ENCODE assay signal across 8 cellular contexts in genomic region chr7:90455163-90456030, GRCh38. TPM values are rescaled to one million over a fixed set of nuclear protein-coding genes. Genes with fewer than 3 reads are reported as not detected.
DNase-seq lines count a peak whose midpoint lies in the region; ATAC-seq, FAIRE-seq and TF ChIP-seq lines count a peak whose summit lies in the region.

No MANE protein-coding gene starts in this region.

- no peaks in the 10 kb centered on the region for H3K36me3 Mint-ChIP-seq in activated CD4-positive, alpha-beta T cell treated with anti-CD3 and anti-CD28 coated beads, Interleukin-2, amount 10 ng/mL, durations not matched to agents 7 days and 5 days (ENCODE audit: low read depth)
- H3K36me3 Mint-ChIP-seq in GM23338 (ENCODE audit: low read depth) = no peaks in the 10 kb centered on the region

- no peaks in the 10 kb centered on the region for H3K4me1 ChIP-seq in GM23338 (ENCODE audit: insufficient read depth)

- FAIRE-seq in endometrium (lab: Jason Lieb, UNC) = peak; percentile 89

- H3K4me3 Mint-ChIP-seq in activated CD4-positive, alpha-beta T cell treated with anti-CD3 and anti-CD28 coated beads, Interleukin-2, amount 10 ng/mL, durations not matched to agents 7 days and 5 days = no peak overlapping the region
- H3K4me3 Mint-ChIP-seq in GM23338 = peak overlapping the region; percentile 62; the same call in 2 of the 3 replicates

- peaks cover 12% of the 10 kb centered on the region for H3K27me3 Mint-ChIP-seq in activated CD4-positive, alpha-beta T cell treated with anti-CD3 and anti-CD28 coated beads, Interleukin-2, amount 10 ng/mL, durations not matched to agents 7 days and 5 days
- H3K27me3 Mint-ChIP-seq in GM23338 (ENCODE audit: insufficient read depth, low read depth, poor library complexity) = peaks cover 2% of the 10 kb centered on the region

- H3K27me3 ChIP-seq in GM23338 (ENCODE audit: insufficient read depth) = no peaks in the 10 kb centered on the region

- no peaks in the 10 kb centered on the region for H4K20me1 ChIP-seq in GM23338 (replicated peaks; ENCODE audit: insufficient read depth)

- no peak overlapping the region for H3K27ac ChIP-seq in GM23338 (ENCODE audit: low read depth)

- H3K9me2 ChIP-seq in GM23338 (ENCODE audit: insufficient read depth) = no peaks in the 10 kb centered on the region

- peak; percentile 77 to 83 for TF ChIP-seq CTCF in GM23338 (conservative IDR thresholded peaks at IDR 0.05; ENCODE audit: low read depth in 2 of 2)

- no peaks in the 10 kb centered on the region for H3K36me3 ChIP-seq in GM23338 (ENCODE audit: insufficient read depth)

- DNase-seq in activated CD4-positive, alpha-beta T cell treated with anti-CD3 and anti-CD28 coated beads, Interleukin-2, amount 10 ng/mL, durations not matched to agents 7 days and 5 days = peak; percentile 22
- no peak for DNase-seq in activated CD4-positive, alpha-beta T cell treated with anti-CD3 and anti-CD28 coated beads, Interleukin-2, amount 50 U/mL, for 48 hours
- DNase-seq in GM23338 (ENCODE audit: low spot score) = peak; percentile 68
- peak; percentile 24 for DNase-seq in KG1 (lab: John Stamatoyannopoulos, UW)
- DNase-seq in RKO (ENCODE audit: low spot score) = peak; percentile 71
- DNase-seq in middle frontal gyrus (ENCODE audit: extremely low spot score, low spot score) = peak; percentile 8
- DNase-seq in stimulated activated CD4-positive, alpha-beta T cell treated with anti-CD3 and anti-CD28 coated beads, Interleukin-12 subunit alpha, Interleukin-12 subunit beta, amount 100 ng/mL, for 4 hours = no peak

- H3K4me3 ChIP-seq in GM23338 = peak overlapping the region; percentile 8; the same call in 1 of the 2 replicates

- H3K4me2 ChIP-seq in GM23338 = no peak overlapping the region; the same call in 1 of the 2 replicates

- peaks cover 4% of the 10 kb centered on the region for H3K4me1 Mint-ChIP-seq in activated CD4-positive, alpha-beta T cell treated with anti-CD3 and anti-CD28 coated beads, Interleukin-2, amount 10 ng/mL, durations not matched to agents 7 days and 5 days
- peaks cover 4% of the 10 kb centered on the region; the same call in 2 of the 3 replicates for H3K4me1 Mint-ChIP-seq in GM23338

- CTCF ChIA-PET in activated CD4-positive, alpha-beta T cell treated with anti-CD3 and anti-CD28 coated beads, Interleukin-2, amount 10 ng/mL, durations not matched to agents 7 days and 5 days (lab: Charles Lee) = interaction anchor here (0.6 to 0.9 kb wide), 3 partner anchors 10 to 627 kb away, joined by 3 to 4 read pairs (median 3); no protein-coding TSS in a partner anchor

- no peak overlapping the region for H3K27ac Mint-ChIP-seq in activated CD4-positive, alpha-beta T cell treated with anti-CD3 and anti-CD28 coated beads, Interleukin-2, amount 10 ng/mL, durations not matched to agents 7 days and 5 days
- H3K27ac Mint-ChIP-seq in GM23338 = no peak overlapping the region

- H3K79me2 ChIP-seq in GM23338 (replicated peaks; ENCODE audit: insufficient read depth) = no peaks in the 10 kb centered on the region

- H3F3A ChIP-seq in GM23338 (replicated peaks; ENCODE audit: low read depth) = no peaks in the 10 kb centered on the region

- no peak overlapping the region for H2AFZ ChIP-seq in GM23338

- ATAC-seq in GM23338 = peak; percentile 90

- POLR2A ChIA-PET in activated CD4-positive, alpha-beta T cell treated with anti-CD3 and anti-CD28 coated beads, Interleukin-2, amount 10 ng/mL, durations not matched to agents 7 days and 5 days (lab: Charles Lee) = no interaction called here

- no peaks in the 10 kb centered on the region for H3K9me3 Mint-ChIP-seq in activated CD4-positive, alpha-beta T cell treated with anti-CD3 and anti-CD28 coated beads, Interleukin-2, amount 10 ng/mL, durations not matched to agents 7 days and 5 days
- no peaks in the 10 kb centered on the region for H3K9me3 Mint-ChIP-seq in GM23338

TF ChIP-seq in GM23338, 12 proteins besides CTCF, POLR2A, EP300 and RAD21 (continues in another document):
- TF ChIP-seq CREB1 (CRISPR knock-in tag; IDR thresholded peaks at IDR 0.05; ENCODE audit: low read depth) = no peak
- no peak for TF ChIP-seq ZNF331 (CRISPR knock-in tag; IDR thresholded peaks at IDR 0.05; ENCODE audit: low read depth)
- no peak for TF ChIP-seq EZH2 (IDR thresholded peaks at IDR 0.05; ENCODE audit: low read depth, unreplicated experiment)
- no peak for TF ChIP-seq POLR2AphosphoS5 (IDR thresholded peaks at IDR 0.05; ENCODE audit: low read depth)
- no peak for TF ChIP-seq STAT1 (IDR thresholded peaks at IDR 0.05; ENCODE audit: unreplicated experiment)
- TF ChIP-seq, protein P1, sequence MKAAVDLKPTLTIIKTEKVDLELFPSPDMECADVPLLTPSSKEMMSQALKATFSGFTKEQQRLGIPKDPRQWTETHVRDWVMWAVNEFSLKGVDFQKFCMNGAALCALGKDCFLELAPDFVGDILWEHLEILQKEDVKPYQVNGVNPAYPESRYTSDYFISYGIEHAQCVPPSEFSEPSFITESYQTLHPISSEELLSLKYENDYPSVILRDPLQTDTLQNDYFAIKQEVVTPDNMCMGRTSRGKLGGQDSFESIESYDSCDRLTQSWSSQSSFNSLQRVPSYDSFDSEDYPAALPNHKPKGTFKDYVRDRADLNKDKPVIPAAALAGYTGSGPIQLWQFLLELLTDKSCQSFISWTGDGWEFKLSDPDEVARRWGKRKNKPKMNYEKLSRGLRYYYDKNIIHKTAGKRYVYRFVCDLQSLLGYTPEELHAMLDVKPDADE (IDR thresholded peaks at IDR 0.05) = no peak
- TF ChIP-seq JUNB (IDR thresholded peaks at IDR 0.05; ENCODE audit: unreplicated experiment) = no peak
- TF ChIP-seq, protein P2, sequence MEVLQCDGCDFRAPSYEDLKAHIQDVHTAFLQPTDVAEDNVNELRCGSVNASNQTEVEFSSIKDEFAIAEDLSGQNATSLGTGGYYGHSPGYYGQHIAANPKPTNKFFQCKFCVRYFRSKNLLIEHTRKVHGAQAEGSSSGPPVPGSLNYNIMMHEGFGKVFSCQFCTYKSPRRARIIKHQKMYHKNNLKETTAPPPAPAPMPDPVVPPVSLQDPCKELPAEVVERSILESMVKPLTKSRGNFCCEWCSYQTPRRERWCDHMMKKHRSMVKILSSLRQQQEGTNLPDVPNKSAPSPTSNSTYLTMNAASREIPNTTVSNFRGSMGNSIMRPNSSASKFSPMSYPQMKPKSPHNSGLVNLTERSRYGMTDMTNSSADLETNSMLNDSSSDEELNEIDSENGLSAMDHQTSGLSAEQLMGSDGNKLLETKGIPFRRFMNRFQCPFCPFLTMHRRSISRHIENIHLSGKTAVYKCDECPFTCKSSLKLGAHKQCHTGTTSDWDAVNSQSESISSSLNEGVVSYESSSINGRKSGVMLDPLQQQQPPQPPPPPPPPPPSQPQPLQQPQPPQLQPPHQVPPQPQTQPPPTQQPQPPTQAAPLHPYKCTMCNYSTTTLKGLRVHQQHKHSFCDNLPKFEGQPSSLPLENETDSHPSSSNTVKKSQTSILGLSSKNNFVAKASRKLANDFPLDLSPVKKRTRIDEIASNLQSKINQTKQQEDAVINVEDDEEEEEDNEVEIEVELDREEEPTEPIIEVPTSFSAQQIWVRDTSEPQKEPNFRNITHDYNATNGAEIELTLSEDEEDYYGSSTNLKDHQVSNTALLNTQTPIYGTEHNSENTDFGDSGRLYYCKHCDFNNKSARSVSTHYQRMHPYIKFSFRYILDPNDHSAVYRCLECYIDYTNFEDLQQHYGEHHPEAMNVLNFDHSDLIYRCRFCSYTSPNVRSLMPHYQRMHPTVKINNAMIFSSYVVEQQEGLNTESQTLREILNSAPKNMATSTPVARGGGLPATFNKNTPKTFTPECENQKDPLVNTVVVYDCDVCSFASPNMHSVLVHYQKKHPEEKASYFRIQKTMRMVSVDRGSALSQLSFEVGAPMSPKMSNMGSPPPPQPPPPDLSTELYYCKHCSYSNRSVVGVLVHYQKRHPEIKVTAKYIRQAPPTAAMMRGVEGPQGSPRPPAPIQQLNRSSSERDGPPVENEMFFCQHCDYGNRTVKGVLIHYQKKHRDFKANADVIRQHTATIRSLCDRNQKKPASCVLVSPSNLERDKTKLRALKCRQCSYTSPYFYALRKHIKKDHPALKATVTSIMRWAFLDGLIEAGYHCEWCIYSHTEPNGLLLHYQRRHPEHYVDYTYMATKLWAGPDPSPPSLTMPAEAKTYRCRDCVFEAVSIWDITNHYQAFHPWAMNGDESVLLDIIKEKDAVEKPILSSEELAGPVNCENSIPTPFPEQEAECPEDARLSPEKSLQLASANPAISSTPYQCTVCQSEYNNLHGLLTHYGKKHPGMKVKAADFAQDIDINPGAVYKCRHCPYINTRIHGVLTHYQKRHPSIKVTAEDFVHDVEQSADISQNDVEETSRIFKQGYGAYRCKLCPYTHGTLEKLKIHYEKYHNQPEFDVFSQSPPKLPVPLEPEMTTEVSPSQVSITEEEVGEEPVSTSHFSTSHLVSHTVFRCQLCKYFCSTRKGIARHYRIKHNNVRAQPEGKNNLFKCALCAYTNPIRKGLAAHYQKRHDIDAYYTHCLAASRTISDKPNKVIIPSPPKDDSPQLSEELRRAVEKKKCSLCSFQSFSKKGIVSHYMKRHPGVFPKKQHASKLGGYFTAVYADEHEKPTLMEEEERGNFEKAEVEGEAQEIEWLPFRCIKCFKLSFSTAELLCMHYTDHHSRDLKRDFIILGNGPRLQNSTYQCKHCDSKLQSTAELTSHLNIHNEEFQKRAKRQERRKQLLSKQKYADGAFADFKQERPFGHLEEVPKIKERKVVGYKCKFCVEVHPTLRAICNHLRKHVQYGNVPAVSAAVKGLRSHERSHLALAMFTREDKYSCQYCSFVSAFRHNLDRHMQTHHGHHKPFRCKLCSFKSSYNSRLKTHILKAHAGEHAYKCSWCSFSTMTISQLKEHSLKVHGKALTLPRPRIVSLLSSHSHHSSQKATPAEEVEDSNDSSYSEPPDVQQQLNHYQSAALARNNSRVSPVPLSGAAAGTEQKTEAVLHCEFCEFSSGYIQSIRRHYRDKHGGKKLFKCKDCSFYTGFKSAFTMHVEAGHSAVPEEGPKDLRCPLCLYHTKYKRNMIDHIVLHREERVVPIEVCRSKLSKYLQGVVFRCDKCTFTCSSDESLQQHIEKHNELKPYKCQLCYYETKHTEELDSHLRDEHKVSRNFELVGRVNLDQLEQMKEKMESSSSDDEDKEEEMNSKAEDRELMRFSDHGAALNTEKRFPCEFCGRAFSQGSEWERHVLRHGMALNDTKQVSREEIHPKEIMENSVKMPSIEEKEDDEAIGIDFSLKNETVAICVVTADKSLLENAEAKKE (CRISPR knock-in tag; IDR thresholded peaks at IDR 0.05) = no peak

RNA-seq across cellular contexts. Expression of gene PTTG1IP2, which starts 14.0 kb away (rescaled TPM):
- not detected for total RNA-seq in activated CD4-positive, alpha-beta T cell treated with anti-CD3 and anti-CD28 coated beads, Interleukin-2, amount 10 ng/mL, durations not matched to agents 7 days and 5 days
- total RNA-seq in GM23338 (2014; rRNA removed; shearing (Covaris generic)) = not detected in 2 replicates
- not detected in 2 replicates for polyA plus RNA-seq in GM23338 (2016; fragmentation: Nextera tagmentation; extraction: Ambion mirVana)

RNA-seq across cellular contexts. Expression of gene CLDN12, which starts 52.1 kb away (rescaled TPM):
- total RNA-seq in activated CD4-positive, alpha-beta T cell treated with anti-CD3 and anti-CD28 coated beads, Interleukin-2, amount 10 ng/mL, durations not matched to agents 7 days and 5 days = 1 to 10 TPM; 2.4 TPM
- 48.5 and 52.1 TPM in 2 replicates for total RNA-seq in GM23338 (2014; rRNA removed; shearing (Covaris generic))
- 16.3 and 16.6 TPM in 2 replicates for polyA plus RNA-seq in GM23338 (2016; fragmentation: Nextera tagmentation; extraction: Ambion mirVana)

Comparison
In these comparisons a context has a peak if more than half of its experiments do, and no peak if none do; other contexts are left out.
1. DNase-seq: peak in activated CD4-positive, alpha-beta T cell treated with anti-CD3 and anti-CD28 coated beads, Interleukin-2, amount 10 ng/mL, durations not matched to agents 7 days and 5 days (single experiment), GM23338 (single experiment), KG1 (single experiment), RKO (single experiment) and middle frontal gyrus (single experiment); none in activated CD4-positive, alpha-beta T cell treated with anti-CD3 and anti-CD28 coated beads, Interleukin-2, amount 50 U/mL, for 48 hours (0 of 2) and stimulated activated CD4-positive, alpha-beta T cell treated with anti-CD3 and anti-CD28 coated beads, Interleukin-12 subunit alpha, Interleukin-12 subunit beta, amount 100 ng/mL, for 4 hours (single experiment).
2. RNA of gene CLDN12, which starts 52.1 kb away (total RNA-seq): 48.5 to 52.1 TPM in GM23338; 2.4 TPM in activated CD4-positive, alpha-beta T cell treated with anti-CD3 and anti-CD28 coated beads, Interleukin-2, amount 10 ng/mL, durations not matched to agents 7 days and 5 days; every median in the first group is over 10 times any median in the second.